Comparison of ENCODE assay signal across 8 cellular contexts in the genomic region with DNA sequence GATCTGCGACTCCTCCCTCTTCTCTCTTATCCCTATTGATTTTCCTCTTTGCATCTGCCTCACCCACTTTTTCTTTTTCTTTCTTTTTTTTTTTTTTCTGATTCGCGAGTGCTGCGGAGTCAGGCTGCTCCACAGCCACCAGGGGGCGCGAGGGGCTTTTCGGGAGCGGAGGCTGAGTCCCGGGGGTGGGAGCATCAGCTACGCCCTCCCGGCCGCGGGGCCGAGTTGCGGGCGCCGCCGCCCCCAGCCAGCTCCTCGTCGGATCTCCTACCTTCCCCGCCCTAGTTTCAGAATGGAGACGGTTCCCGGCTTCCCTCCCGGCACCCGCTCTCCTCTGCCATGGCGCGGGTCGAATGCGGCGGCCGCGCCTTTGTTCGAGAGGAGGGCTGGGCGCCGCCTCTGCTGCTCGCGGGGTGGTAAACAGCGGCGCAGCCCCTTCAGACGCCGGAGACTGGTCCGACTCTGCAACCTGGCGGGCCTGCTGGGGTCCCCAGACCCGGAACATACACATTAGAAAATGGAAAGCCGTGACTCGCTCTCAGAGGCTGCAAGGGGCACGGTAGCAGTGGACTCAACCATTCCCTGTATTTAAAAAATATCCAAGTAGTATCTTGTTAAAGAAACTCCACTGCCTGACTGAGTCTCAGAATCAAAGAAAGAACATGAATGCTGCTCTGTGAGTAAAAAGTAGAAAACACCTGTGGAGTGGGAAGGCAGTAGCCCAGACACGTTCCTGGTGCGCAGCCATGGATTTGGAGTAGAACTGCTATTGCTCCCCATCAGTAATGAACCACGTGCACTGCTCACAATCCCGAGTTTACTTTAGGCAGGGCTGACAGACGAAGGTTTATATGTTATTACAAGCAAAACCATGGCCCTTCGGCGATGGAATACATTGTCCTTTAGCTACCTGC. TPM values are rescaled to one million over a fixed set of nuclear protein-coding genes. Genes with fewer than 3 reads are reported as not detected.
DNase-seq lines count a peak whose midpoint lies in the region; ATAC-seq and TF ChIP-seq lines count a peak whose summit lies in the region.

No MANE protein-coding gene starts in this region.

- no peaks in the 10 kb centered on the region for H3K36me3 Mint-ChIP-seq in IgD-negative memory B cell
- no peaks in the 10 kb centered on the region for H3K36me3 Mint-ChIP-seq in activated T-helper 2 cell treated with anti-CD3 and anti-CD28 coated beads, Interferon-gamma antibody, Interleukin-2, Interleukin-4, amounts not matched to agents 10 μg/mL and 5 μg/mL and 100 μg/mL, durations not matched to agents 14 hours and 24 hours and 36 hours (ENCODE audit: low read depth)
- no peaks in the 10 kb centered on the region for H3K36me3 Mint-ChIP-seq in natural killer cell treated with Interleukin-12 subunit alpha and Interleukin-12 subunit beta and Interleukin-15 and Interleukin-18, amount 100 ng/mL, for 72 hours

- peak; percentile 83 for ATAC-seq in GM21619 (IDR thresholded peaks at IDR 0.05; ENCODE audit: unreplicated experiment)
- peak; percentile 82 to 88 for ATAC-seq in natural killer cell treated with Interleukin-12 subunit alpha and Interleukin-12 subunit beta and Interleukin-15 and Interleukin-18, amount 100 ng/mL, for 72 hours

- peak overlapping the region in 3 of 4 donors; percentile 68 to 91 (median 76) for H3K4me3 Mint-ChIP-seq in IgD-negative memory B cell
- H3K4me3 Mint-ChIP-seq in activated T-helper 2 cell treated with anti-CD3 and anti-CD28 coated beads, Interferon-gamma antibody, Interleukin-2, Interleukin-4, amounts not matched to agents 10 μg/mL and 5 μg/mL and 100 μg/mL, durations not matched to agents 14 hours and 24 hours and 36 hours (ENCODE audit: low read depth), result peak overlapping the region; percentile 81
- H3K4me3 Mint-ChIP-seq in natural killer cell treated with Interleukin-12 subunit alpha and Interleukin-12 subunit beta and Interleukin-15 and Interleukin-18, amount 100 ng/mL, for 72 hours, result peak overlapping the region; percentile 88

- peaks cover 11 to 18% (median 15%) of the 10 kb centered on the region in 3 donors for H3K4me1 Mint-ChIP-seq in IgD-negative memory B cell
- peaks cover 5% of the 10 kb centered on the region for H3K4me1 Mint-ChIP-seq in activated T-helper 2 cell treated with anti-CD3 and anti-CD28 coated beads, Interferon-gamma antibody, Interleukin-2, Interleukin-4, amounts not matched to agents 10 μg/mL and 5 μg/mL and 100 μg/mL, durations not matched to agents 14 hours and 24 hours and 36 hours (ENCODE audit: low read depth)
- peaks cover 11 to 15% of the 10 kb centered on the region in 2 donors for H3K4me1 Mint-ChIP-seq in natural killer cell treated with Interleukin-12 subunit alpha and Interleukin-12 subunit beta and Interleukin-15 and Interleukin-18, amount 100 ng/mL, for 72 hours (ENCODE audit: low read depth in 2 of 2)

- peak overlapping the region in 1 of 3 donors; percentile 23 for H3K27ac Mint-ChIP-seq in IgD-negative memory B cell
- H3K27ac Mint-ChIP-seq in activated T-helper 2 cell treated with anti-CD3 and anti-CD28 coated beads, Interferon-gamma antibody, Interleukin-2, Interleukin-4, amounts not matched to agents 10 μg/mL and 5 μg/mL and 100 μg/mL, durations not matched to agents 14 hours and 24 hours and 36 hours, result no peak overlapping the region
- no peak overlapping the region for H3K27ac Mint-ChIP-seq in natural killer cell treated with Interleukin-12 subunit alpha and Interleukin-12 subunit beta and Interleukin-15 and Interleukin-18, amount 100 ng/mL, for 72 hours

- intact Hi-C loops in activated T-helper 2 cell treated with anti-CD3 and anti-CD28 coated beads, Interferon-gamma antibody, Interleukin-2, Interleukin-4, amounts not matched to agents 10 μg/mL and 5 μg/mL and 100 μg/mL, durations not matched to agents 14 hours and 24 hours and 36 hours (cut with micrococcal nuclease), result loop anchor here (2.0 to 5.0 kb wide), 2 partner anchors 123 to 369 kb away; no protein-coding TSS in a partner anchor

- DNase-seq in DMS153 (lab: John Stamatoyannopoulos, UW) (peak; percentile 58), fibroblast of peridontal ligament (ENCODE audit: extremely low read depth) (peak; percentile 91)
- DNase-seq in activated T-helper 2 cell treated with anti-CD3 and anti-CD28 coated beads, Interferon-gamma antibody, Interleukin-2, Interleukin-4, amounts not matched to agents 10 μg/mL and 5 μg/mL and 100 μg/mL, durations not matched to agents 14 hours and 24 hours and 36 hours (ENCODE audit: low spot score), result peak; percentile 60
- peak; percentile 79 for DNase-seq in natural killer cell treated with Interleukin-12 subunit alpha and Interleukin-12 subunit beta and Interleukin-15 and Interleukin-18, amount 100 ng/mL, for 72 hours (ENCODE audit: low spot score)
- DNase-seq in stimulated activated naive CD4-positive, alpha-beta T cell (lab: John Stamatoyannopoulos, UW), result peak in 5 of 6 experiments; percentile 8 to 38 (median 25)

- H3K9me3 Mint-ChIP-seq in IgD-negative memory B cell, result peaks cover 0 to 2% (median 2%) of the 10 kb centered on the region in 3 donors
- H3K9me3 Mint-ChIP-seq in activated T-helper 2 cell treated with anti-CD3 and anti-CD28 coated beads, Interferon-gamma antibody, Interleukin-2, Interleukin-4, amounts not matched to agents 10 μg/mL and 5 μg/mL and 100 μg/mL, durations not matched to agents 14 hours and 24 hours and 36 hours, result no peaks in the 10 kb centered on the region
- no peaks in the 10 kb centered on the region for H3K9me3 Mint-ChIP-seq in natural killer cell treated with Interleukin-12 subunit alpha and Interleukin-12 subunit beta and Interleukin-15 and Interleukin-18, amount 100 ng/mL, for 72 hours

- peaks cover 38% of the 10 kb centered on the region for H3K27me3 Mint-ChIP-seq in IgD-negative memory B cell
- peaks cover 61% of the 10 kb centered on the region for H3K27me3 Mint-ChIP-seq in activated T-helper 2 cell treated with anti-CD3 and anti-CD28 coated beads, Interferon-gamma antibody, Interleukin-2, Interleukin-4, amounts not matched to agents 10 μg/mL and 5 μg/mL and 100 μg/mL, durations not matched to agents 14 hours and 24 hours and 36 hours (ENCODE audit: low read depth)
- H3K27me3 Mint-ChIP-seq in natural killer cell treated with Interleukin-12 subunit alpha and Interleukin-12 subunit beta and Interleukin-15 and Interleukin-18, amount 100 ng/mL, for 72 hours, result peaks cover 41 to 85% of the 10 kb centered on the region in 2 donors

TF ChIP-seq in PFSK-1, 5 proteins besides CTCF, POLR2A, EP300 and RAD21:
- TF ChIP-seq FOXP2 (optimal IDR thresholded peaks at IDR 0.05; ENCODE audit: borderline replicate concordance, extremely low read depth, extremely low read length, insufficient read depth) (peak; percentile 21), TAF1 (IDR thresholded peaks at IDR 0.05; ENCODE audit: borderline replicate concordance, insufficient read depth, low read length) (no peak), SIN3A (IDR thresholded peaks at IDR 0.05; ENCODE audit: borderline replicate concordance, insufficient read depth, low read length) (0 out of 2 replicates have a peak, but pooled peaks have one; percentile 43), POLR2AphosphoS5 (IDR thresholded peaks at IDR 0.05; ENCODE audit: low read depth, low read length) (no peak)
- TF ChIP-seq, protein P1, sequence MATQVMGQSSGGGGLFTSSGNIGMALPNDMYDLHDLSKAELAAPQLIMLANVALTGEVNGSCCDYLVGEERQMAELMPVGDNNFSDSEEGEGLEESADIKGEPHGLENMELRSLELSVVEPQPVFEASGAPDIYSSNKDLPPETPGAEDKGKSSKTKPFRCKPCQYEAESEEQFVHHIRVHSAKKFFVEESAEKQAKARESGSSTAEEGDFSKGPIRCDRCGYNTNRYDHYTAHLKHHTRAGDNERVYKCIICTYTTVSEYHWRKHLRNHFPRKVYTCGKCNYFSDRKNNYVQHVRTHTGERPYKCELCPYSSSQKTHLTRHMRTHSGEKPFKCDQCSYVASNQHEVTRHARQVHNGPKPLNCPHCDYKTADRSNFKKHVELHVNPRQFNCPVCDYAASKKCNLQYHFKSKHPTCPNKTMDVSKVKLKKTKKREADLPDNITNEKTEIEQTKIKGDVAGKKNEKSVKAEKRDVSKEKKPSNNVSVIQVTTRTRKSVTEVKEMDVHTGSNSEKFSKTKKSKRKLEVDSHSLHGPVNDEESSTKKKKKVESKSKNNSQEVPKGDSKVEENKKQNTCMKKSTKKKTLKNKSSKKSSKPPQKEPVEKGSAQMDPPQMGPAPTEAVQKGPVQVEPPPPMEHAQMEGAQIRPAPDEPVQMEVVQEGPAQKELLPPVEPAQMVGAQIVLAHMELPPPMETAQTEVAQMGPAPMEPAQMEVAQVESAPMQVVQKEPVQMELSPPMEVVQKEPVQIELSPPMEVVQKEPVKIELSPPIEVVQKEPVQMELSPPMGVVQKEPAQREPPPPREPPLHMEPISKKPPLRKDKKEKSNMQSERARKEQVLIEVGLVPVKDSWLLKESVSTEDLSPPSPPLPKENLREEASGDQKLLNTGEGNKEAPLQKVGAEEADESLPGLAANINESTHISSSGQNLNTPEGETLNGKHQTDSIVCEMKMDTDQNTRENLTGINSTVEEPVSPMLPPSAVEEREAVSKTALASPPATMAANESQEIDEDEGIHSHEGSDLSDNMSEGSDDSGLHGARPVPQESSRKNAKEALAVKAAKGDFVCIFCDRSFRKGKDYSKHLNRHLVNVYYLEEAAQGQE (IDR thresholded peaks at IDR 0.05; ENCODE audit: insufficient read depth in 1 of 2, low read depth in 2 of 2, low read length in 2 of 2), result no peak

RNA-seq across cellular contexts. Expression of gene DPYSL3, which starts 55.7 kb away (rescaled TPM):
- not detected for polyA plus RNA-seq in IgD-negative memory B cell
- polyA plus RNA-seq in PFSK-1 (2012; ENCODE audit: insufficient read length, low read depth), result 40.7 TPM
- 0.48 and 0.89 TPM in 2 replicates for total RNA-seq in activated T-helper 2 cell treated with anti-CD3 and anti-CD28 coated beads, Interferon-gamma antibody, Interleukin-2, Interleukin-4, amounts not matched to agents 10 μg/mL and 5 μg/mL and 100 μg/mL, durations not matched to agents 14 hours and 24 hours and 36 hours
- total RNA-seq in natural killer cell treated with Interleukin-12 subunit alpha and Interleukin-12 subunit beta and Interleukin-15 and Interleukin-18, amount 100 ng/mL, for 72 hours, result under 1 TPM in 1 of 2 donors, not detected in 1; 0.07 TPM

Comparison
In these comparisons a context has a peak if more than half of its experiments do, and no peak if none do; other contexts are left out.
1. Peak in every context shown above with its lines: DNase-seq and ATAC-seq.
2. DNase-seq: peak in every context shown above with its lines; median percentile 91 in fibroblast of peridontal ligament; 79 in natural killer cell treated with Interleukin-12 subunit alpha and Interleukin-12 subunit beta and Interleukin-15 and Interleukin-18, amount 100 ng/mL, for 72 hours; 60 in activated T-helper 2 cell treated with anti-CD3 and anti-CD28 coated beads, Interferon-gamma antibody, Interleukin-2, Interleukin-4, amounts not matched to agents 10 μg/mL and 5 μg/mL and 100 μg/mL, durations not matched to agents 14 hours and 24 hours and 36 hours; 58 in DMS153; 25 in stimulated activated naive CD4-positive, alpha-beta T cell.